ENCODE assay signal across 20 cellular contexts in the genomic region with DNA sequence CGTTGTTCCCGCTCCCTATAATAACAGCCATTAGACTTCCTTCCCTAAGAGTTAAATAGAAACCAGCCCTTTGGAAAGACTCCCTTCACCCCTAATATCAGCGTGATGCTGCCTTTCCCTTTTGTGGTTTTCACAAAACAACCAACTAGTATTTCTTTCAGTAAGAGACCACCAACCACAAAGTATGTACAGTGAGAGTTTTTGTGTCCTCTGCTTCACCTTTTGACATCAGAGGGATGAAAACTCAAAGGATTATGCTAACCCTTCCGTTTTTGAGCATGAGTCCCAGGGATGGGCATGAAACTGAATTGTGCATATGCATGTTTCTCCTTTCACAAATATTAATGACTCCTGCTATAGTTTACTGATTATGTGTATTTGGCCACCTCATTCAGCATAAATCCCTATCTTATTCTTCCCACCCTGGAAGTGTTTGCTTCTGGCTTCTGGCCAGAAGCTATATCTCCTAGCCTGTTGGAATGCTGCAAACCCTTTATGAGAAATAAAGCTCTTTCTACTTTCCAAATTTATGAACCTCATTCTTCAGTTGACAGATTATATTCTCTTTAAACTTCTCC. TPM values are rescaled to one million over a fixed set of nuclear protein-coding genes. Genes with fewer than 3 reads are reported as not detected.
DNase-seq lines count a peak whose midpoint lies in the region; ATAC-seq and TF ChIP-seq lines count a peak whose summit lies in the region.
"Had no signal": no experiment of that assay in that cellular context is flagged by ENCODE, and none has a peak within 500 bp of the region (broad histone marks: within the 10 kb centered on the region; RNA-seq: fewer than 3 reads in every experiment).

No MANE protein-coding gene starts in this region.

- DNase-seq in A172 (ENCODE audit: low spot score) (peak; percentile 6), EH (ENCODE audit: low read depth) (peak; percentile 10), RPMI7951 (ENCODE audit: low read depth) (peak; percentile 16), fibroblast of villous mesenchyme (ENCODE audit: low read depth) (peak; percentile 35), NCI-H1092 (lab: John Stamatoyannopoulos, UW) (no peak), activated gamma-delta T cell treated with Interleukin-2 at 50 U/mL for 16 hours (no peak)
- DNase-seq: activated CD4-positive, alpha-beta memory T cell treated with anti-CD3 and anti-CD28 coated beads for 36 hours; activated naive CD4-positive, alpha-beta T cell treated with anti-CD3 and anti-CD28 coated beads, Interleukin-2, amount 50 U/mL, for 16 hours; activated T-cell treated with anti-CD3 and anti-CD28 coated beads, Interleukin-2, amount 50 U/mL, for 24 hours; HCEC 1CT; left ventricle myocardium superior; NCI-H1436 treated with DMSO at 0.1 percent for 48 hours; NCI-H2227 treated with DMSO at 0.1 percent for 48 hours; NK-92 treated with Interleukin-12 subunit alpha and Interleukin-12 subunit beta, amount 100 ng/mL, for 24 hours; retina; stimulated activated naive CD8-positive, alpha-beta T cell treated with anti-CD3 and anti-CD28 coated beads, Interleukin-15, Interleukin-2, amounts not matched to agents 100 U/mL and 50 U/mL, for 24 hours; upper lobe of right lung had no signal

- TF ChIP-seq CTCF in fibroblast of villous mesenchyme (IDR thresholded peaks at IDR 0.05; ENCODE audit: insufficient read depth, low read depth, low read length) = no peak

- H3K4me3 ChIP-seq in fibroblast of villous mesenchyme (ENCODE audit: low read depth, low read length) = no peak overlapping the region
- H3K4me3 ChIP-seq: gastroesophageal sphincter, upper lobe of right lung had no signal

- no peak for ATAC-seq in GM21390 (IDR thresholded peaks at IDR 0.05; ENCODE audit: unreplicated experiment)
- no peak for ATAC-seq in GM21447 (IDR thresholded peaks at IDR 0.05; ENCODE audit: unreplicated experiment)
- ATAC-seq: gastroesophageal sphincter; left ventricle myocardium superior; stimulated activated naive CD8-positive, alpha-beta T cell treated with anti-CD3 and anti-CD28 coated beads, Interleukin-15, Interleukin-2, amounts not matched to agents 100 U/mL and 50 U/mL, for 24 hours; upper lobe of right lung had no signal

RNA-seq across cellular contexts. Expression of gene RSRC1, which starts 59.2 kb away (rescaled TPM):
- total RNA-seq in A172 (2014; rRNA removed; shearing (Covaris generic)) = 93.0 and 108 TPM in 2 replicates
- total RNA-seq in RPMI7951 (2014; rRNA removed; shearing (Covaris generic)) = 65.3 and 83.5 TPM in 2 replicates
- 29.6 and 43.6 TPM in 2 replicates for total RNA-seq in fibroblast of villous mesenchyme

Comparison
In these comparisons a context has a peak if more than half of its experiments do, and no peak if none do; other contexts are left out.
1. DNase-seq: peak in A172 (single experiment), EH (single experiment), RPMI7951 (single experiment) and fibroblast of villous mesenchyme (single experiment); none in NCI-H1092 (single experiment) and activated gamma-delta T cell treated with Interleukin-2 at 50 U/mL for 16 hours (single experiment).